Comparison of ENCODE assay signal across 8 cellular contexts in genomic region chr20:2750343-2751251, GRCh38. TPM values are rescaled to one million over a fixed set of nuclear protein-coding genes. Genes with fewer than 3 reads are reported as not detected.
DNase-seq lines count a peak whose midpoint lies in the region; ATAC-seq and TF ChIP-seq lines count a peak whose summit lies in the region.

No MANE protein-coding gene starts in this region.

- DNase-seq in CD1c-positive myeloid dendritic cell (ENCODE audit: extremely low spot score) (peak; percentile 84), KBM-7 (peak; percentile 70), adrenal gland (peak in 6 of 7 donors; percentile 43 to 63 (median 54)), iPS-NIHi7 (ENCODE audit: extremely low spot score) (peak; percentile 68)

- H3K27me3 ChIP-seq in adrenal gland: peaks cover 13% of the 10 kb centered on the region
- H3K27me3 ChIP-seq in stomach smooth muscle (ENCODE audit: control insufficient read depth in 1 of 2, insufficient read depth in 2 of 2, low read length in 2 of 2): peaks cover 2 to 20% of the 10 kb centered on the region in 2 donors

- in situ Hi-C loops in KBM-7 (cut with MboI; ENCODE audit: low pct_unique_long_range_greater_than_20kb, low sequenced_read_pairs): no loop called here

- intact Hi-C loops in adrenal gland (cut with DNase I): no loop called here

- ATAC-seq in HG02973 (IDR thresholded peaks at IDR 0.05; ENCODE audit: unreplicated experiment): no peak
- ATAC-seq in GM19463 (IDR thresholded peaks at IDR 0.05; ENCODE audit: unreplicated experiment): no peak
- ATAC-seq in HG02571 (IDR thresholded peaks at IDR 0.05; ENCODE audit: unreplicated experiment): no peak

- WGBS in adrenal gland, 4 donors: 4 to 10% (median 7%) methylated on average over 32 to 44 of the region's 44 CpGs

- H3K4me3 ChIP-seq in adrenal gland (peak overlapping the region in 1 of 4 donors; percentile 70), stomach smooth muscle (ENCODE audit: low read length in 2 of 2) (peak overlapping the region; percentile 35 to 65)

- H3K9ac ChIP-seq in stomach smooth muscle (ENCODE audit: low read length in 2 of 2): no peak overlapping the region

- H3K9me3 ChIP-seq in adrenal gland (replicated peaks in 1 of 3) (no peaks in the 10 kb centered on the region), stomach smooth muscle (ENCODE audit: control insufficient read depth in 2 of 2, low read length in 2 of 2) (no peaks in the 10 kb centered on the region)

- H3K36me3 ChIP-seq in adrenal gland (replicated peaks in 1 of 2) (no peaks in the 10 kb centered on the region), stomach smooth muscle (ENCODE audit: control insufficient read depth in 2 of 2, insufficient read depth in 2 of 2, low read length in 2 of 2) (no peaks in the 10 kb centered on the region)

- H3K27ac ChIP-seq in adrenal gland: no peak overlapping the region
- no peak overlapping the region for H3K27ac ChIP-seq in stomach smooth muscle (ENCODE audit: low read length)

- no peak for TF ChIP-seq POLR2A in adrenal gland (IDR thresholded peaks at IDR 0.05)

- H3K4me1 ChIP-seq in adrenal gland (replicated peaks in 1 of 2) (peaks cover 8 to 22% of the 10 kb centered on the region in 2 donors), stomach smooth muscle (ENCODE audit: control insufficient read depth, insufficient read depth, low read length) (peaks cover 26% of the 10 kb centered on the region)

- TF ChIP-seq CTCF in adrenal gland (IDR thresholded peaks at IDR 0.05): peak in 1 of 6 experiments; percentile 3

RNA-seq across cellular contexts. Expression of gene CPXM1, which starts 49.8 kb away (rescaled TPM):
- 10 to 100 TPM in 4 of 8 donors, 1 to 10 TPM in 4; 6.1 to 21.8 (median 10.9) TPM for total RNA-seq in adrenal gland
- polyA plus RNA-seq in adrenal gland: 10 to 100 TPM in 2 of 3 donors, 1 to 10 TPM in 1; 2.5 to 19.7 (median 10.5) TPM

RNA-seq across cellular contexts. Expression of gene EBF4, which starts 58.0 kb away (rescaled TPM):
- 10 to 100 TPM in 4 of 8 donors, 1 to 10 TPM in 4; 2.8 to 13.3 (median 10.2) TPM for total RNA-seq in adrenal gland
- polyA plus RNA-seq in adrenal gland: 10 to 100 TPM in 2 of 3 donors, 1 to 10 TPM in 1; 1.6 to 29.7 (median 14.1) TPM
